Comparison of ENCODE assay signal across 8 cellular contexts in genomic region chr18:79950440-79951341, GRCh38. TPM values are rescaled to one million over a fixed set of nuclear protein-coding genes. Genes with fewer than 3 reads are reported as not detected.
DNase-seq lines count a peak whose midpoint lies in the region; ATAC-seq and TF ChIP-seq lines count a peak whose summit lies in the region.

No MANE protein-coding gene starts in this region.

- peak overlapping the region; percentile 81 for H3K4me3 ChIP-seq in fibroblast of the aortic adventitia (ENCODE audit: low read depth, low read length)
- peak overlapping the region; percentile 87 for H3K4me3 ChIP-seq in neural cell (ENCODE audit: low read length)

- CTCF ChIA-PET in activated naive CD4-positive, alpha-beta T cell treated with anti-CD3 and anti-CD28 coated beads for 36 hours (lab: Charles Lee): no interaction called here
- CTCF ChIA-PET in WTC11 (lab: Charles Lee): interaction anchor here (1.3 kb wide), 1 partner anchor 11 kb away, joined by 3 read pairs; no protein-coding TSS in a partner anchor

- TF ChIP-seq EP300 in neural cell (conservative IDR thresholded peaks at IDR 0.05; ENCODE audit: poor library complexity, severe bottlenecking): no peak

- H3K9me2 ChIP-seq in neural cell (ENCODE audit: insufficient read depth, low read length): no peaks in the 10 kb centered on the region

- peaks cover 37% of the 10 kb centered on the region for H3K4me1 Mint-ChIP-seq in activated naive CD4-positive, alpha-beta T cell treated with anti-CD3 and anti-CD28 coated beads for 36 hours (ENCODE audit: low read depth)
- H3K4me1 Mint-ChIP-seq in WTC11: peaks cover 21% of the 10 kb centered on the region

- no peaks in the 10 kb centered on the region for H3K9me3 ChIP-seq in neural cell (ENCODE audit: low read length)

- H4K20me1 ChIP-seq in neural cell (ENCODE audit: insufficient read depth): peaks cover 4% of the 10 kb centered on the region

- intact Hi-C loops in activated naive CD4-positive, alpha-beta T cell treated with anti-CD3 and anti-CD28 coated beads for 36 hours (cut with micrococcal nuclease): loop anchor here (1.0 to 5.0 kb wide), 7 partner anchors 14 to 553 kb away; partner anchors contain the start of genes CTDP1, HSBP1L1, NFATC1 and RBFA

- TF ChIP-seq CTCF in WTC11 (IDR thresholded peaks at IDR 0.05) (no peak), fibroblast of the aortic adventitia (IDR thresholded peaks at IDR 0.05; ENCODE audit: insufficient read depth, low read length) (no peak), neural cell (IDR thresholded peaks at IDR 0.05; ENCODE audit: poor library complexity, severe bottlenecking) (no peak)

- peaks cover 35% of the 10 kb centered on the region for H3K79me2 ChIP-seq in neural cell (replicated peaks; ENCODE audit: insufficient read depth, low read length)

- no peak for TF ChIP-seq RAD21 in neural cell (conservative IDR thresholded peaks at IDR 0.05)

- H3K27me3 ChIP-seq in neural cell (ENCODE audit: insufficient read depth, low read depth, low read length): no peaks in the 10 kb centered on the region

- POLR2A ChIA-PET in WTC11 (lab: Charles Lee): no interaction called here

- peaks cover 8% of the 10 kb centered on the region for H3K36me3 Mint-ChIP-seq in activated naive CD4-positive, alpha-beta T cell treated with anti-CD3 and anti-CD28 coated beads for 36 hours (ENCODE audit: low read depth)
- H3K36me3 Mint-ChIP-seq in WTC11: no peaks in the 10 kb centered on the region

- peak overlapping the region; percentile 78 for H3K4me3 Mint-ChIP-seq in activated naive CD4-positive, alpha-beta T cell treated with anti-CD3 and anti-CD28 coated beads for 36 hours
- H3K4me3 Mint-ChIP-seq in WTC11: peak overlapping the region; percentile 69

- DNase-seq in activated naive CD4-positive, alpha-beta T cell treated with anti-CD3 and anti-CD28 coated beads for 36 hours: no peak
- DNase-seq in activated naive CD4-positive, alpha-beta T cell (lab: John Stamatoyannopoulos, UW): no peak
- DNase-seq in WTC11 (ENCODE audit: low spot score) (peak; percentile 41), fibroblast of the aortic adventitia (ENCODE audit: low read depth) (no peak)

- ATAC-seq in HG03432 (IDR thresholded peaks at IDR 0.05; ENCODE audit: unreplicated experiment): peak; percentile 33
- ATAC-seq in WTC11: peak; percentile 21
- ATAC-seq in GM18870 (IDR thresholded peaks at IDR 0.05; ENCODE audit: unreplicated experiment): no peak
- ATAC-seq in HG03342 (IDR thresholded peaks at IDR 0.05; ENCODE audit: unreplicated experiment): no peak

- H3K4me2 ChIP-seq in neural cell (ENCODE audit: low read length): peak overlapping the region; percentile 84

- H3K27ac Mint-ChIP-seq in activated naive CD4-positive, alpha-beta T cell treated with anti-CD3 and anti-CD28 coated beads for 36 hours: peak overlapping the region; percentile 55
- H3K27ac Mint-ChIP-seq in WTC11: no peak overlapping the region

- no peak overlapping the region for H2AFZ ChIP-seq in neural cell (ENCODE audit: low read depth, low read length)

- H3K27ac ChIP-seq in neural cell (ENCODE audit: low read length): no peak overlapping the region

- no peaks in the 10 kb centered on the region for H3K27me3 Mint-ChIP-seq in activated naive CD4-positive, alpha-beta T cell treated with anti-CD3 and anti-CD28 coated beads for 36 hours (ENCODE audit: low read depth)
- H3K27me3 Mint-ChIP-seq in WTC11 (ENCODE audit: low read depth): peaks cover 56% of the 10 kb centered on the region

- peak overlapping the region; percentile 85 for H3K9ac ChIP-seq in neural cell (ENCODE audit: low read length)

- H3F3A ChIP-seq in neural cell (ENCODE audit: insufficient read depth, low read length, poor library complexity, severe bottlenecking): no peaks in the 10 kb centered on the region

- H3K9me3 Mint-ChIP-seq in activated naive CD4-positive, alpha-beta T cell treated with anti-CD3 and anti-CD28 coated beads for 36 hours: no peaks in the 10 kb centered on the region
- no peaks in the 10 kb centered on the region for H3K9me3 Mint-ChIP-seq in WTC11

- no peaks in the 10 kb centered on the region for H3K36me3 ChIP-seq in neural cell (ENCODE audit: insufficient read depth, low read length)

TF ChIP-seq in WTC11, 78 proteins besides CTCF, POLR2A, EP300 and RAD21:
- TF ChIP-seq MXD4 (CRISPR knock-in tag; IDR thresholded peaks at IDR 0.05; ENCODE audit: borderline replicate concordance) (no peak), SP1 (CRISPR knock-in tag; conservative IDR thresholded peaks at IDR 0.05) (no peak), ZNF317 (CRISPR knock-in tag; IDR thresholded peaks at IDR 0.05; ENCODE audit: borderline replicate concordance, low read depth) (peak; percentile 8; the same call in 1 of the 2 replicates), HMGXB4 (CRISPR knock-in tag; IDR thresholded peaks at IDR 0.05) (peak; percentile 37; the same call in 1 of the 2 replicates)

TF ChIP-seq in neural cell, 6 proteins besides CTCF, POLR2A, EP300 and RAD21:
- no peak for TF ChIP-seq EZH2 (IDR thresholded peaks at IDR 0.05; ENCODE audit: borderline replicate concordance, insufficient read depth, low read length, poor library complexity, severe bottlenecking)
- no peak for TF ChIP-seq TAF1 (IDR thresholded peaks at IDR 0.05; ENCODE audit: low read depth)
- no peak for TF ChIP-seq MXI1 (conservative IDR thresholded peaks at IDR 0.05; ENCODE audit: poor library complexity, severe bottlenecking)
- no peak for TF ChIP-seq SMC3 (conservative IDR thresholded peaks at IDR 0.05; ENCODE audit: poor library complexity)
- TF ChIP-seq REST (IDR thresholded peaks at IDR 0.05; ENCODE audit: borderline replicate concordance): no peak
- TF ChIP-seq POLR2AphosphoS5 (IDR thresholded peaks at IDR 0.05): no peak

RNA-seq across cellular contexts. Expression of gene SLC66A2, which starts 0.8 kb away (rescaled TPM):
- 10 to 100 TPM; 26.0 to 26.8 TPM for total RNA-seq in activated naive CD4-positive, alpha-beta T cell treated with anti-CD3 and anti-CD28 coated beads for 36 hours
- total RNA-seq in WTC11 (2021) (15.1 to 20.9 TPM (median 18.6 TPM) in 3 replicates), fibroblast of the aortic adventitia (ENCODE audit: low replicate concordance) (15.6 and 24.6 TPM in 2 replicates)
- polyA plus RNA-seq in neural cell: 66.7 and 68.2 TPM in 2 replicates
- 65.5 and 73.0 TPM in 2 replicates for polyA minus RNA-seq in neural cell

RNA-seq across cellular contexts. Expression of gene HSBP1L1, which starts 13.8 kb away (rescaled TPM):
- 10 to 100 TPM; 14.2 to 14.8 TPM for total RNA-seq in activated naive CD4-positive, alpha-beta T cell treated with anti-CD3 and anti-CD28 coated beads for 36 hours
- total RNA-seq in WTC11 (2021) (1.4 to 1.7 TPM (median 1.6 TPM) in 3 replicates), fibroblast of the aortic adventitia (ENCODE audit: low replicate concordance) (2.5 and 7.2 TPM in 2 replicates)
- 0.66 and 0.84 TPM in 2 replicates for polyA plus RNA-seq in neural cell
- polyA minus RNA-seq in neural cell: not detected in 2 replicates

RNA-seq across cellular contexts. Expression of gene TXNL4A, which starts 37.7 kb away (rescaled TPM):
- 100 to 1,000 TPM; 185 to 186 TPM for total RNA-seq in activated naive CD4-positive, alpha-beta T cell treated with anti-CD3 and anti-CD28 coated beads for 36 hours
- total RNA-seq in WTC11 (2021): 144 to 157 TPM (median 148 TPM) in 3 replicates
- total RNA-seq in fibroblast of the aortic adventitia (ENCODE audit: low replicate concordance): 54.6 and 62.2 TPM in 2 replicates
- 131 and 163 TPM in 2 replicates for polyA plus RNA-seq in neural cell
- 48.2 and 52.1 TPM in 2 replicates for polyA minus RNA-seq in neural cell

Comparison
In these comparisons a context has a peak if more than half of its experiments do, and no peak if none do; other contexts are left out.
1. ATAC-seq: peak in HG03432 (single experiment) and WTC11 (single experiment); none in GM18870 (single experiment) and HG03342 (single experiment).